Comparison of ENCODE assay signal across 10 cellular contexts in the genomic region with DNA sequence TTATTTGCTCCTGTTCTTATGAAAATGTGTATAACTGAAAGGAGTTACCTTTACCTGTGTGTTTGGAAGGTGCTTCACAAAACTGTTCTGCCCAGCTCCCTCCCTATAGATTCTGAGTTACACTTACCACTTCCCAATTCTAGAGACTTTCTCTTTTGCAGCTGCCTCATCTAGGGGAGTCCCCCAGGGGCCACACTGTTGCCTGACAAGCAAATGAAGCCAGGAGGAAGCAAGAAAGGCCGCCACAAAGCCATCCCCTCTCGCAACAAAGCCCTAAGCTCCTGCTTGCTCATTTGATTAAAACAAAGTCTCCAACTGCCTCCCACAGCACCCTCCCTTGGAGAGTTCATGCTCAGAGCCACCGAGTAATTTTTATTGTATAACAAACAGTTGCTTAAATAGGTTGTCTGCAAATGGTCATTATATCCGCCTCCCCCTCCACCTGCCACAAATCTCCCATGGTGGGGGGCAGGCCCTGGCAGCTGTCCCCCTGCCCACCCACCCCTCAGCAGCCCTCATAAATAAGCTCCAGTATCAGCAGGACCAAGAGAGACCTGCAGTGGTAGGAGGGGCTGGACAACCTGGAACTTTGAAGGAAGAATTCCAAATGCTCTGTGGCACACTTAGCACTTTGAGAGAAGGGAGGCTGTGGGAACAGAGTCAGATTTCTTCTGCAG.
DNase-seq lines count a peak whose midpoint lies in the region; ATAC-seq and TF ChIP-seq lines count a peak whose summit lies in the region.
"Had no signal": no experiment of that assay in that cellular context is flagged by ENCODE, and none has a peak within 500 bp of the region (broad histone marks: within the 10 kb centered on the region; RNA-seq: fewer than 3 reads in every experiment).

No MANE protein-coding gene starts in this region.

- no peak for TF ChIP-seq POLR2A in right lobe of liver (IDR thresholded peaks at IDR 0.05)

- H3K27ac ChIP-seq in right lobe of liver (peak overlapping the region in 2 of 3 donors; percentile 27 to 44), psoas muscle (no peak overlapping the region), right cardiac atrium (ENCODE audit: low read length) (no peak overlapping the region)
- H3K27ac ChIP-seq: parathyroid adenoma, thyroid gland had no signal

- DNase-seq in NCI-H1417 (lab: John Stamatoyannopoulos, UW) (peak in 2 of 3 experiments; percentile 23 to 58), NCI-H1417 treated with DMSO at 0.1 percent for 48 hours (lab: John Stamatoyannopoulos, UW) (no peak), right lobe of liver (no peak), psoas muscle (no peak), right cardiac atrium (no peak)
- no peak for DNase-seq in activated effector memory CD4-positive, alpha-beta T cell treated with Interleukin-2 at 50 U/mL for 16 hours
- DNase-seq: thyroid gland had no signal

- TF ChIP-seq CTCF in right lobe of liver (IDR thresholded peaks at IDR 0.05) (no peak), psoas muscle (IDR thresholded peaks at IDR 0.05) (no peak)

- no peaks in the 10 kb centered on the region for H3K27me3 ChIP-seq in right lobe of liver
- H3K27me3 ChIP-seq in psoas muscle (ENCODE audit: insufficient read depth in 3 of 3, low read length in 2 of 3) = no peaks in the 10 kb centered on the region
- H3K27me3 ChIP-seq in right cardiac atrium (ENCODE audit: control insufficient read depth, insufficient read depth) = no peaks in the 10 kb centered on the region
- H3K27me3 ChIP-seq: thyroid gland had no signal

- no peaks in the 10 kb centered on the region for H3K9me3 ChIP-seq in right lobe of liver
- H3K9me3 ChIP-seq in psoas muscle = no peaks in the 10 kb centered on the region
- no peaks in the 10 kb centered on the region for H3K9me3 ChIP-seq in right cardiac atrium (ENCODE audit: control insufficient read depth, low read length)
- H3K9me3 ChIP-seq: thyroid gland had no signal

- ATAC-seq in GM21723 (IDR thresholded peaks at IDR 0.05; ENCODE audit: unreplicated experiment) (peak; percentile 100), HG03571 (IDR thresholded peaks at IDR 0.05; ENCODE audit: unreplicated experiment) (peak; percentile 97), right lobe of liver (peak in 1 of 4 donors; percentile 2), psoas muscle (no peak), right cardiac atrium (no peak)

- intact Hi-C loops in right lobe of liver (cut with DNase I) = no loop called here
- intact Hi-C loops in psoas muscle (cut with DNase I) = no loop called here
- intact Hi-C loops in right cardiac atrium (cut with DNase I) = no loop called here

- 55% methylated on average over 4 of the region's 4 CpGs for WGBS in right lobe of liver (ENCODE audit: insufficient coverage, low coverage, low lambda C conversion rate, missing lambda C conversion rate)
- 56 to 57% (median 56%) methylated on average over 4 of the region's 4 CpGs for WGBS in psoas muscle, 3 donors
- 60% methylated on average over 4 of the region's 4 CpGs for WGBS in right cardiac atrium

- H3K4me1 ChIP-seq in right lobe of liver (peaks cover 0 to 29% (median 6%) of the 10 kb centered on the region in 4 donors), psoas muscle (no peaks in the 10 kb centered on the region), right cardiac atrium (ENCODE audit: control insufficient read depth, insufficient read depth, low read length) (no peaks in the 10 kb centered on the region)
- H3K4me1 ChIP-seq: parathyroid adenoma had no signal

- H3K4me3 ChIP-seq in right lobe of liver = no peak overlapping the region
- no peak overlapping the region for H3K4me3 ChIP-seq in psoas muscle
- H3K4me3 ChIP-seq in right cardiac atrium (ENCODE audit: low read length) = no peak overlapping the region
- H3K4me3 ChIP-seq: thyroid gland had no signal

- H3K36me3 ChIP-seq in right lobe of liver = no peaks in the 10 kb centered on the region
- H3K36me3 ChIP-seq in psoas muscle (ENCODE audit: insufficient read depth in 1 of 2, low read depth in 1 of 2) = no peaks in the 10 kb centered on the region
- H3K36me3 ChIP-seq: thyroid gland had no signal

Comparison
In these comparisons a context has a peak if more than half of its experiments do, and no peak if none do; other contexts are left out.
1. DNase-seq: peak in NCI-H1417 (2 of 3); none in NCI-H1417 treated with DMSO at 0.1 percent for 48 hours (single experiment), right lobe of liver (0 of 3), psoas muscle (0 of 2), activated effector memory CD4-positive, alpha-beta T cell treated with Interleukin-2 at 50 U/mL for 16 hours (single experiment) and right cardiac atrium (0 of 3).
2. ATAC-seq: peak in GM21723 (single experiment) and HG03571 (single experiment); none in psoas muscle (0 of 4) and right cardiac atrium (0 of 2).
3. H3K27ac ChIP-seq: peak in right lobe of liver (2 of 3); none in psoas muscle (single experiment) and right cardiac atrium (single experiment).